Comparison of ENCODE assay signal across 11 cellular contexts in the genomic region with DNA sequence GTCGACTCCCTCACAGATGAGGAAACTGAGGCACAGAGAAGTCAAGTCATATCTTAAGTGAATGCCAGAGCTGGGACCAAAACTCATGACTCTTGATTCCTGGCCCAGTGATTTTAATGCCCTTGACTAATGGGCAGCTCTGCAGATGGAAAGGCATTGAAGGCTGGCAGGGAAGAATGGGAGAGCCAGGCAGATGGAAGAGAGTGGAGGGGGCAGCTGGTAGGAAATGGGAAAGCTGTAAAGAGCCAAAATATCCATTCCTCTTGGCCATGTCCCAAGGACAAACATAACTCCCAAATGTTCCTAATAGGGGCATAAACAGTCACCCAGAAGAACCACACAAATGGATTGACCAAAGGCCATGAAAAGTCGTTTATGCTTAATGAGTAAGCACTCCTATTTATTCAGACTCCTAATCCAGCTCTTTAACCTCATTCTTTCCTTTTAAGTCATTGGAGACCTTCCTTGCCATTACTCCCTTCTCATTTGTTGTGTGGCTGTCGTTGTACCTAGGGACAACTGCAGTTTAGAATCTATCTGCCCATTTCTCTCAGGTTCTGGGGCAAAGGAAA.
"Had no signal": no experiment of that assay in that cellular context is flagged by ENCODE, and none has a peak within 500 bp of the region (broad histone marks: within the 10 kb centered on the region; RNA-seq: fewer than 3 reads in every experiment).

No MANE protein-coding gene starts in this region.

- H3K27ac Mint-ChIP-seq: activated CD4-positive, alpha-beta T cell treated with anti-CD3 and anti-CD28 coated beads, Interleukin-2, amount 10 ng/mL, durations not matched to agents 7 days and 5 days; activated naive CD4-positive, alpha-beta T cell treated with anti-CD3 and anti-CD28 coated beads, Interleukin-2, amount 50 U/mL, for 24 hours; activated T-helper 2 cell treated with anti-CD3 and anti-CD28 coated beads, Interferon-gamma antibody, Interleukin-2, Interleukin-4, amounts not matched to agents 10 μg/mL and 5 μg/mL and 100 μg/mL, durations not matched to agents 14 hours and 24 hours and 36 hours had no signal

- H3K27me3 ChIP-seq: tibial artery, vagina had no signal

- H3K36me3 ChIP-seq: vagina had no signal

- H3K4me1 ChIP-seq: vagina had no signal

- H3K4me3 Mint-ChIP-seq: activated CD4-positive, alpha-beta T cell treated with anti-CD3 and anti-CD28 coated beads, Interleukin-2, amount 10 ng/mL, durations not matched to agents 7 days and 5 days; activated naive CD4-positive, alpha-beta T cell treated with anti-CD3 and anti-CD28 coated beads, Interleukin-2, amount 50 U/mL, for 24 hours had no signal

- H3K27ac ChIP-seq: tibial artery, vagina had no signal

- H3K9me3 Mint-ChIP-seq: activated CD4-positive, alpha-beta T cell treated with anti-CD3 and anti-CD28 coated beads, Interleukin-2, amount 10 ng/mL, durations not matched to agents 7 days and 5 days; activated naive CD4-positive, alpha-beta T cell treated with anti-CD3 and anti-CD28 coated beads, Interleukin-2, amount 50 U/mL, for 24 hours; activated T-helper 2 cell treated with anti-CD3 and anti-CD28 coated beads, Interferon-gamma antibody, Interleukin-2, Interleukin-4, amounts not matched to agents 10 μg/mL and 5 μg/mL and 100 μg/mL, durations not matched to agents 14 hours and 24 hours and 36 hours had no signal

- H3K4me1 Mint-ChIP-seq: activated CD4-positive, alpha-beta T cell treated with anti-CD3 and anti-CD28 coated beads, Interleukin-2, amount 10 ng/mL, durations not matched to agents 7 days and 5 days; activated naive CD4-positive, alpha-beta T cell treated with anti-CD3 and anti-CD28 coated beads, Interleukin-2, amount 50 U/mL, for 24 hours had no signal

- ATAC-seq: left ventricle myocardium superior had no signal

- H3K36me3 Mint-ChIP-seq: activated naive CD4-positive, alpha-beta T cell treated with anti-CD3 and anti-CD28 coated beads, Interleukin-2, amount 50 U/mL, for 24 hours had no signal

- H3K9me3 ChIP-seq: tibial artery, vagina had no signal

- H3K4me3 ChIP-seq: tibial artery, vagina had no signal

- H3K27me3 Mint-ChIP-seq: activated CD4-positive, alpha-beta T cell treated with anti-CD3 and anti-CD28 coated beads, Interleukin-2, amount 10 ng/mL, durations not matched to agents 7 days and 5 days had no signal

- DNase-seq: activated CD4-positive, alpha-beta T cell treated with anti-CD3 and anti-CD28 coated beads, Interleukin-2, amount 10 ng/mL, durations not matched to agents 7 days and 5 days; activated T-cell treated with anti-CD3 and anti-CD28 coated beads for 4 hours; amygdala; hippocampal formation; left ventricle myocardium superior; mesendoderm; stimulated activated CD4-positive, alpha-beta T cell treated with anti-CD3 and anti-CD28 coated beads, Interleukin-4, amount 100 ng/mL, for 4 hours; tibial artery had no signal
